8 cellular contexts compared by ENCODE assay signal in the genomic region with DNA sequence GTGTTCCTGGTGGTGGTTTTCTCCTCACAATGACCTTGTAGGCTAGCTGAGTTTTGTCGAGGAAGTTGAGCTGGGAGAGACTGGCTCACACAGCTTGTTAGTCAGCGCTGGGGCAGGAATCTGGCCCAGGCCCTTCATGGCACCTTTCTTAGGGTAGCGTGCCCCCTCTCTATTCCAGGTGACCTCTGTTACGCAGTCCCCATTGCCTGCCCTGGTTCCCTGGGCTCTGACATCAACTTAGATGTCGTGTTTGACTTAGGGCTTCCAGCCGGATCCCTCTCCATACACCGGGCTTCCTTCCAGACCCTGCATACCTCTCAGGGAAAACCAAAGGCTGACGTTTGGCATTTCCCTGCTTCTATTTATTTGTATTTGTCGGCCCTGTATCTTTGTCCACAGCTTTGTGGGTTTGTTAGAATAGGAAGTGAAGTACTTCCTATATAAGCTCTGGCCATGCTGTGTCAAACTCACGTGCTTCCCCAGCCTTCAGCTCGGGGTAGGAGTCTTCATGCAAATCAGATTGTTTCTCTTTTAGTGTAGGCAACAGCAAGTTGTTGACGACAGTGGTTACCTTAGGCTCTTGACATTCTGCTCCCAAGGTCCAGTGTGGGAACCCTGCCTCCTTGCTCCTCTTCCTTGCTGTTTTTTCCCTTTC. TPM values are rescaled to one million over a fixed set of nuclear protein-coding genes. Genes with fewer than 3 reads are reported as not detected.
DNase-seq lines count a peak whose midpoint lies in the region; ATAC-seq and TF ChIP-seq lines count a peak whose summit lies in the region.

No MANE protein-coding gene starts in this region.

- no peak overlapping the region for H3K4me3 Mint-ChIP-seq in WTC11

- no peak overlapping the region for H2AFZ ChIP-seq in PC-3 (ENCODE audit: low read length)

- H4K20me1 ChIP-seq in PC-3 (ENCODE audit: low read length) = 0 out of 2 replicates have a peak, but pooled peaks cover 4% of the 10 kb centered on the region

- H3K4me1 Mint-ChIP-seq in WTC11 = peaks cover 62% of the 10 kb centered on the region

- H3K4me2 ChIP-seq in PC-3 (ENCODE audit: low read length) = no peak overlapping the region

- ATAC-seq in GM19463 (IDR thresholded peaks at IDR 0.05; ENCODE audit: unreplicated experiment) = peak; percentile 45
- peak; percentile 70 for ATAC-seq in HG03521 (IDR thresholded peaks at IDR 0.05; ENCODE audit: unreplicated experiment)
- ATAC-seq in WTC11 = no peak
- ATAC-seq in PC-3 = no peak

- H3K36me3 ChIP-seq in prostate gland (no peaks in the 10 kb centered on the region), PC-3 (ENCODE audit: low read depth, low read length) (no peaks in the 10 kb centered on the region)

- H3K79me2 ChIP-seq in PC-3 (ENCODE audit: low read length) = peaks cover 89% of the 10 kb centered on the region

- H3K4me1 ChIP-seq in prostate gland (replicated peaks) (peaks cover 22% of the 10 kb centered on the region), PC-3 (ENCODE audit: insufficient read depth, low read length) (peaks cover 66% of the 10 kb centered on the region)

- peak overlapping the region; percentile 89 for H3K27ac Mint-ChIP-seq in WTC11

- H3K9ac ChIP-seq in PC-3 (ENCODE audit: low read length) = no peak overlapping the region

- intact Hi-C loops in prostate gland (cut with DNase I) (no loop called here), PC-3 (cut with micrococcal nuclease) (no loop called here)

- TF ChIP-seq CTCF in WTC11 (IDR thresholded peaks at IDR 0.05) = no peak
- TF ChIP-seq CTCF in fibroblast of the aortic adventitia (IDR thresholded peaks at IDR 0.05; ENCODE audit: insufficient read depth, low read length) = no peak
- no peak for TF ChIP-seq CTCF in prostate gland (IDR thresholded peaks at IDR 0.05)
- no peak for TF ChIP-seq CTCF in PC-3 (conservative IDR thresholded peaks at IDR 0.05; ENCODE audit: low read depth, low read length)

- no peaks in the 10 kb centered on the region for H3K27me3 ChIP-seq in prostate gland (replicated peaks; ENCODE audit: insufficient read depth)
- no peaks in the 10 kb centered on the region for H3K27me3 ChIP-seq in PC-3 (ENCODE audit: low read length)

- BruUV-seq in PC-3 (replicated peaks; lab: Mats Ljungman, UMichigan) = no TSS peak

- H3K9me3 ChIP-seq in prostate gland (no peaks in the 10 kb centered on the region), PC-3 (ENCODE audit: low read length) (no peaks in the 10 kb centered on the region)

- no peaks in the 10 kb centered on the region for H3K9me2 ChIP-seq in PC-3 (replicated peaks; ENCODE audit: low read length)

- H3K36me3 Mint-ChIP-seq in WTC11 = no peaks in the 10 kb centered on the region

- TF ChIP-seq POLR2A in prostate gland (IDR thresholded peaks at IDR 0.05) = no peak

- CTCF ChIA-PET in WTC11 (lab: Charles Lee) = interaction anchor here (1.3 to 1.5 kb wide), 2 partner anchors 10 to 16 kb away, joined by 4 to 5 read pairs; no protein-coding TSS in a partner anchor
- CTCF ChIA-PET in PC-3 (lab: Charles Lee) = no interaction called here

- H3K4me3 ChIP-seq in fibroblast of the aortic adventitia (ENCODE audit: low read depth, low read length) (no peak overlapping the region), prostate gland (no peak overlapping the region), PC-3 (ENCODE audit: low read length) (no peak overlapping the region)

- peak overlapping the region; percentile 20 to 31 for H3K27ac ChIP-seq in prostate gland
- no peak overlapping the region for H3K27ac ChIP-seq in PC-3 (ENCODE audit: low read length)

- H3F3A ChIP-seq in PC-3 (ENCODE audit: low read length, unreplicated experiment) = peaks cover 4% of the 10 kb centered on the region

- H3K27me3 Mint-ChIP-seq in WTC11 (ENCODE audit: low read depth) = no peaks in the 10 kb centered on the region

- POLR2A ChIA-PET in WTC11 (lab: Charles Lee) = no interaction called here
- POLR2A ChIA-PET in PC-3 (lab: Charles Lee; ENCODE audit: unreplicated experiment) = interaction anchor here (0.5 kb wide), 1 partner anchor 377 kb away, joined by 3 read pairs; no protein-coding TSS in a partner anchor

- peak; percentile 73 for DNase-seq in EL
- no peak for DNase-seq in WTC11 (ENCODE audit: low spot score)
- peak; percentile 79 for DNase-seq in fibroblast of the aortic adventitia (ENCODE audit: low read depth)
- DNase-seq in prostate gland (ENCODE audit: low spot score) = peak; percentile 31
- DNase-seq in PC-3 = no peak
- DNase-seq in HPDE6-E6E7 (ENCODE audit: extremely low spot score) = no peak

- no peaks in the 10 kb centered on the region for H3K9me3 Mint-ChIP-seq in WTC11

- 29% methylated on average over 12 of the region's 12 CpGs for WGBS in prostate gland

TF ChIP-seq in WTC11, 78 proteins besides CTCF, POLR2A, EP300 and RAD21:
- TF ChIP-seq TEAD4 (CRISPR knock-in tag; IDR thresholded peaks at IDR 0.05) = no peak
- no peak for TF ChIP-seq HMGXB4 (CRISPR knock-in tag; IDR thresholded peaks at IDR 0.05)
- no peak for TF ChIP-seq TP53 (CRISPR knock-in tag; IDR thresholded peaks at IDR 0.05)
- no peak for TF ChIP-seq ZNF219 (CRISPR knock-in tag; IDR thresholded peaks at IDR 0.05; ENCODE audit: borderline replicate concordance)
- no peak for TF ChIP-seq JUN (CRISPR knock-in tag; IDR thresholded peaks at IDR 0.05)
- TF ChIP-seq CREM (CRISPR knock-in tag; IDR thresholded peaks at IDR 0.05) = no peak
- TF ChIP-seq JAZF1 (CRISPR knock-in tag; IDR thresholded peaks at IDR 0.05) = no peak
- no peak for TF ChIP-seq ATF2 (CRISPR knock-in tag; IDR thresholded peaks at IDR 0.05; ENCODE audit: borderline replicate concordance, low read depth)
- no peak for TF ChIP-seq HMGA2 (CRISPR knock-in tag; IDR thresholded peaks at IDR 0.05)
- TF ChIP-seq ZNF532 (CRISPR knock-in tag; IDR thresholded peaks at IDR 0.05; ENCODE audit: borderline replicate concordance) = no peak
- no peak for TF ChIP-seq IRF2 (CRISPR knock-in tag; IDR thresholded peaks at IDR 0.05; ENCODE audit: borderline replicate concordance, low read depth)

RNA-seq across cellular contexts. Expression of gene IGF2R, which starts 12.8 kb away (rescaled TPM):
- total RNA-seq in WTC11 (2021) = 59.4 to 75.3 TPM (median 62.3 TPM) in 3 replicates
- 112 and 133 TPM in 2 replicates for total RNA-seq in fibroblast of the aortic adventitia (ENCODE audit: low replicate concordance)
- total RNA-seq in prostate gland = 10 to 100 TPM; 60.3 to 91.3 TPM
- total RNA-seq in PC-3 (2014; rRNA removed) = 31.5 and 37.2 TPM in 2 replicates

Comparison
In these comparisons a context has a peak if more than half of its experiments do, and no peak if none do; other contexts are left out.
1. DNase-seq: peak in EL (single experiment), fibroblast of the aortic adventitia (single experiment) and prostate gland (single experiment); none in WTC11 (single experiment), PC-3 (single experiment) and HPDE6-E6E7 (single experiment).
2. ATAC-seq: peak in GM19463 (single experiment) and HG03521 (single experiment); none in WTC11 (single experiment) and PC-3 (single experiment).